ENCODE assay signal across 8 cellular contexts in the genomic region with DNA sequence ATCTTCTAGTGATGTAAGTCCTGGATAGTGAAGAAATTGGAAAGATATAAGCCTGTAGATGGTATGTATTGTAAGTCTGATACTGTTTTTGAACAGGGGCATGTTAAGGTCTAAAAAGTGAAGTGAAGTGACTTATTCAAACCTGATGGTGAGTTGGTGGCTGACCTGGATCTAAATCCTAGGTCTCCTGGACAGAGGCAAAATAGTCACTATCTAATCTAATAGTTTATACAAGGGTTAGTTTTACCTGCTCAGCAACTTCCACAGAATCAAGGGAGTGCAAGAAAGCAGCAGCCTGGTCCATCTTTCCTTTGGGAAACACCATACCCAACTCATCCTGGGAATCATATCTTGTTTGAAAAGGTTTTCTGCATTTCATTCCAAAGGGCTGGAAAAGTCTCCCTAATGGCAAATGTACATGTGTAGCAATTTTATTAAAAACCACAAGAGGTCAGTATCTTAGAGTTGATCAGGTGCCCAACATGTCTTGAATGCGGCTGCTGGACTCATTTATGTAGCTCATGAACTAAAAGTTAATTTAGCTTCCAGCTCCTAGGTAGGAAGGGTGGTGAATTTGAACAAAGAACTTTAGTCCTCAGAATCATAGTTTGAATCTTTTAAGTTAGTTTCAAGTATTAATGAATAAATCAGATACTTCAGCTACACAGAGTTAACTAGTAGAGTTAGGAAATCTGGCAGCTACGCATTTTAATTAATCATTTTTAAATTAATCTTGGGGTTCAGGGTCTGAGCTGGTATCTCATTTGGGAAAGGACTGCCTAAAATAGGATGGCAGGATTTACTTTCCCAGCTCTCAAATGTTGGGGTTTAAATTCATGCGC. TPM values are rescaled to one million over a fixed set of nuclear protein-coding genes. Genes with fewer than 3 reads are reported as not detected.
A peak's percentile ranks its signal among the peaks of the same experiment; 100 is the strongest.
DNase-seq lines count a peak whose midpoint lies in the region; ATAC-seq and TF ChIP-seq lines count a peak whose summit lies in the region.

No MANE protein-coding gene starts in this region.

- H3K27ac Mint-ChIP-seq in endothelial cell (ENCODE audit: unreplicated experiment) (no peak overlapping the region), neural progenitor cell (no peak overlapping the region)

- H3K79me2 ChIP-seq in GM23248 (ENCODE audit: insufficient read depth) (no peaks in the 10 kb centered on the region), OCI-LY3 (ENCODE audit: low read length) (no peaks in the 10 kb centered on the region), neural progenitor cell (ENCODE audit: low read depth) (no peaks in the 10 kb centered on the region)

- no peaks in the 10 kb centered on the region for H3K27me3 ChIP-seq in GM23248 (replicated peaks; ENCODE audit: insufficient read depth)
- H3K27me3 ChIP-seq in OCI-LY3 (ENCODE audit: low read depth, low read length), result no peaks in the 10 kb centered on the region
- no peaks in the 10 kb centered on the region for H3K27me3 ChIP-seq in neural progenitor cell

- H3K36me3 Mint-ChIP-seq in endothelial cell (ENCODE audit: low read depth, unreplicated experiment) (no peaks in the 10 kb centered on the region), neural progenitor cell (peaks cover 24% of the 10 kb centered on the region)

- 75 to 77% methylated on average over 3 of the region's 3 CpGs for WGBS in GM23248 (ENCODE audit: low coverage in 1 of 2, low lambda C conversion rate in 2 of 2, missing lambda C conversion rate in 2 of 2), 2 experiments

- peak; percentile 57 for DNase-seq in AG10803 (ENCODE audit: low read depth)
- peak; percentile 73 for DNase-seq in GM23248
- no peak for DNase-seq in endothelial cell (ENCODE audit: low spot score)
- peak; percentile 50 for DNase-seq in neural progenitor cell (ENCODE audit: low spot score)

- H3K9me3 Mint-ChIP-seq in endothelial cell (ENCODE audit: unreplicated experiment), result no peaks in the 10 kb centered on the region
- H3K9me3 Mint-ChIP-seq in neural progenitor cell, result no peaks in the 10 kb centered on the region

- no peak overlapping the region for H3K4me2 ChIP-seq in GM23248 (ENCODE audit: unreplicated experiment)
- 0 out of 2 replicates have a peak overlapping the region, but pooled peaks have one; percentile 21 for H3K4me2 ChIP-seq in OCI-LY3 (ENCODE audit: low read length)
- peak overlapping the region; percentile 55 for H3K4me2 ChIP-seq in neural progenitor cell

- H3K4me3 ChIP-seq in AG10803 (ENCODE audit: low read length) (no peak overlapping the region), GM23248 (no peak overlapping the region), OCI-LY3 (ENCODE audit: low read length) (no peak overlapping the region), neural progenitor cell (peak overlapping the region; percentile 25)

- H3K9me3 ChIP-seq in GM23248 (ENCODE audit: low read depth) (no peaks in the 10 kb centered on the region), OCI-LY3 (ENCODE audit: insufficient read depth, low read length) (no peaks in the 10 kb centered on the region), neural progenitor cell (ENCODE audit: low read depth) (no peaks in the 10 kb centered on the region)

- in situ Hi-C loops in GM23248 (cut with MboI), result no loop called here

- H3K4me1 Mint-ChIP-seq in endothelial cell (ENCODE audit: unreplicated experiment), result peaks cover 4% of the 10 kb centered on the region
- peaks cover 6% of the 10 kb centered on the region for H3K4me1 Mint-ChIP-seq in neural progenitor cell

- H3K4me3 Mint-ChIP-seq in endothelial cell (ENCODE audit: unreplicated experiment) (no peak overlapping the region), neural progenitor cell (no peak overlapping the region)

- H4K20me1 ChIP-seq in GM23248 (ENCODE audit: insufficient read depth), result no peaks in the 10 kb centered on the region
- H4K20me1 ChIP-seq in OCI-LY3 (ENCODE audit: insufficient read depth, low read length), result no peaks in the 10 kb centered on the region; the same call in 1 of the 2 replicates
- H4K20me1 ChIP-seq in neural progenitor cell (ENCODE audit: low read depth), result no peaks in the 10 kb centered on the region

- H3K27me3 Mint-ChIP-seq in endothelial cell (ENCODE audit: unreplicated experiment) (no peaks in the 10 kb centered on the region), neural progenitor cell (ENCODE audit: insufficient read depth, low read depth) (no peaks in the 10 kb centered on the region)

- H3K4me1 ChIP-seq in GM23248 (ENCODE audit: insufficient read depth), result no peaks in the 10 kb centered on the region
- H3K4me1 ChIP-seq in OCI-LY3 (ENCODE audit: low read length), result peaks cover 11% of the 10 kb centered on the region
- H3K4me1 ChIP-seq in neural progenitor cell, result peaks cover 27% of the 10 kb centered on the region

- H2AFZ ChIP-seq in GM23248, result no peak overlapping the region
- H2AFZ ChIP-seq in OCI-LY3 (ENCODE audit: low read depth, low read length), result no peak overlapping the region
- no peak overlapping the region for H2AFZ ChIP-seq in neural progenitor cell (replicated peaks)

- H3F3A ChIP-seq in GM23248 (ENCODE audit: insufficient read depth) (no peaks in the 10 kb centered on the region; the same call in 1 of the 2 replicates), neural progenitor cell (ENCODE audit: low read depth) (peaks cover 25% of the 10 kb centered on the region)

- no peak overlapping the region for H3K9ac ChIP-seq in GM23248
- no peak overlapping the region for H3K9ac ChIP-seq in OCI-LY3 (ENCODE audit: low read length)
- no peak overlapping the region for H3K9ac ChIP-seq in neural progenitor cell

- ATAC-seq in HG03097 (IDR thresholded peaks at IDR 0.05; ENCODE audit: low FRiP score, unreplicated experiment), result no peak
- no peak for ATAC-seq in HG03159 (IDR thresholded peaks at IDR 0.05; ENCODE audit: unreplicated experiment)
- no peak for ATAC-seq in HG03469 (IDR thresholded peaks at IDR 0.05; ENCODE audit: unreplicated experiment)

- no peak overlapping the region for H3K27ac ChIP-seq in GM23248
- no peak overlapping the region for H3K27ac ChIP-seq in OCI-LY3 (ENCODE audit: low read length)
- peak overlapping the region; percentile 71 for H3K27ac ChIP-seq in neural progenitor cell

- H3K36me3 ChIP-seq in GM23248 (ENCODE audit: low read depth), result peaks cover 76% of the 10 kb centered on the region
- peaks cover 29% of the 10 kb centered on the region for H3K36me3 ChIP-seq in OCI-LY3 (replicated peaks; ENCODE audit: low read depth, low read length)
- H3K36me3 ChIP-seq in neural progenitor cell, result peaks cover 56% of the 10 kb centered on the region

- peak; percentile 61 for TF ChIP-seq CTCF in AG10803 (conservative IDR thresholded peaks at IDR 0.05; ENCODE audit: low read length)
- TF ChIP-seq CTCF in OCI-LY3 (IDR thresholded peaks at IDR 0.05; ENCODE audit: low read depth, low read length), result peak; percentile 48
- peak; percentile 46 for TF ChIP-seq CTCF in endothelial cell (IDR thresholded peaks at IDR 0.05; ENCODE audit: unreplicated experiment)
- TF ChIP-seq CTCF in neural progenitor cell (IDR thresholded peaks at IDR 0.05), result peak; percentile 61

- no peaks in the 10 kb centered on the region for H3K9me2 ChIP-seq in GM23248 (ENCODE audit: insufficient read depth)

RNA-seq across cellular contexts. Expression of a gene that starts 26.0 kb away (rescaled TPM):
- 38.8 and 41.6 TPM in 2 replicates for total RNA-seq in GM23248 (2014; rRNA removed; shearing (Covaris generic))
- 31.1 and 31.5 TPM in 2 replicates for polyA plus RNA-seq in GM23248 (2016; fragmentation: Nextera tagmentation; extraction: Ambion mirVana)
- total RNA-seq in endothelial cell (ENCODE audit: unreplicated experiment) (41.3 TPM), neural progenitor cell (ENCODE audit: low replicate concordance) (93.4 and 99.5 TPM in 2 replicates)

RNA-seq across cellular contexts. Expression of a gene that starts 26.2 kb away (rescaled TPM):
- total RNA-seq in GM23248 (2014; rRNA removed; shearing (Covaris generic)), result 14.5 and 28.2 TPM in 2 replicates
- 6.9 and 7.0 TPM in 2 replicates for polyA plus RNA-seq in GM23248 (2016; fragmentation: Nextera tagmentation; extraction: Ambion mirVana)
- total RNA-seq in endothelial cell (ENCODE audit: unreplicated experiment) (5.1 TPM), neural progenitor cell (ENCODE audit: low replicate concordance) (7.8 and 11.8 TPM in 2 replicates)
